Comparison of ENCODE assay signal across 14 cellular contexts in genomic region chr9:74303945-74304344, GRCh38.
"Had no signal": no experiment of that assay in that cellular context is flagged by ENCODE, and none has a peak within 500 bp of the region (broad histone marks: within the 10 kb centered on the region; RNA-seq: fewer than 3 reads in every experiment).

No MANE protein-coding gene starts in this region.

- H3K4me3 Mint-ChIP-seq: naive thymus-derived CD4-positive, alpha-beta T cell had no signal

- DNase-seq: colonic mucosa; dermis blood vessel endothelial cell; foreskin keratinocyte; left colon; naive thymus-derived CD4-positive, alpha-beta T cell; nucleus accumbens; ovary; small intestine; stimulated activated CD4-positive, alpha-beta T cell treated with anti-CD3 and anti-CD28 coated beads, Interleukin-12 subunit alpha, Interleukin-12 subunit beta, amount 100 ng/mL, for 4 hours; stimulated activated naive CD4-positive, alpha-beta T cell; stomach; substantia nigra; trophoblast cell had no signal

- ATAC-seq: foreskin keratinocyte; left colon; naive thymus-derived CD4-positive, alpha-beta T cell had no signal

- H3K4me1 Mint-ChIP-seq: naive thymus-derived CD4-positive, alpha-beta T cell had no signal

- H3K27me3 Mint-ChIP-seq: naive thymus-derived CD4-positive, alpha-beta T cell had no signal

- H3K27ac ChIP-seq: colonic mucosa, foreskin keratinocyte, ovary, right atrium auricular region, stomach had no signal

- H3K4me3 ChIP-seq: colonic mucosa, ovary, right atrium auricular region, stomach had no signal

- H3K9me3 ChIP-seq: colonic mucosa, ovary, right atrium auricular region, stomach had no signal

- H3K27ac Mint-ChIP-seq: naive thymus-derived CD4-positive, alpha-beta T cell had no signal

- H3K36me3 Mint-ChIP-seq: naive thymus-derived CD4-positive, alpha-beta T cell had no signal

- H3K36me3 ChIP-seq: colonic mucosa, ovary, right atrium auricular region, stomach had no signal

- H3K4me1 ChIP-seq: colonic mucosa, foreskin keratinocyte, right atrium auricular region, stomach had no signal

- H3K27me3 ChIP-seq: colonic mucosa, foreskin keratinocyte, ovary, right atrium auricular region, stomach had no signal
